In the genomic region with DNA sequence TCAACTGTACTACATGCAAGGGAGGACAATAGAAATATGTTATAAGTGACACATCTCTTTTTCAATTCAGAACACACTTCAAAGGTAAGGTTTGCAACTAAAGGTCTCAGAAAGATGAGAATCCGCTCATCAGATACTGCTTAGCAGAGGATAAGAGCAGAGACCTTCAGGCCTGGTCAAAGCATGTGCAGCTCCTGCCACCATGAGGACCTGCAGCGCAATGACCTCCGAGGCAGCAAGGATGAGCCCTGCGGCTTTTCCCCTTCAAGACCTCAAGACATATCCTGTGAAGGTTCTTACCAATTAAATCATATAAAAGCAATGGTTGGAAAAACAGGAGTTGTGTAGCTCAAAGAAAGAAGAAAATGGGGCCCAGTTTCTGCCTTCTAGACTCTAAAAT, we compare ENCODE assay signal across 10 cellular contexts.
A peak's percentile ranks its signal among the peaks of the same experiment; 100 is the strongest.
DNase-seq lines count a peak whose midpoint lies in the region; ATAC-seq and TF ChIP-seq lines count a peak whose summit lies in the region.
"Had no signal": no experiment of that assay in that cellular context is flagged by ENCODE, and none has a peak within 500 bp of the region (broad histone marks: within the 10 kb centered on the region; RNA-seq: fewer than 3 reads in every experiment).

No MANE protein-coding gene starts in this region.

- H3K9me3 ChIP-seq in OCI-LY7 (ENCODE audit: low read length) (no peaks in the 10 kb centered on the region), hepatocyte (ENCODE audit: low read depth) (no peaks in the 10 kb centered on the region)

- no peak overlapping the region for H3K27ac ChIP-seq in OCI-LY7 (ENCODE audit: low read depth, low read length, poor library complexity, severe bottlenecking)
- no peak overlapping the region for H3K27ac ChIP-seq in hepatocyte

- WGBS in hepatocyte (ENCODE audit: low lambda C conversion rate, missing lambda C conversion rate) = 52% methylated on average over 4 of the region's 4 CpGs

- H3K4me1 ChIP-seq in OCI-LY7 (ENCODE audit: insufficient read depth, low read length, poor library complexity, severe bottlenecking) (no peaks in the 10 kb centered on the region), hepatocyte (ENCODE audit: insufficient read depth) (no peaks in the 10 kb centered on the region)

- H3K4me2 ChIP-seq in OCI-LY7 (ENCODE audit: low read length) = no peak overlapping the region
- no peak overlapping the region for H3K4me2 ChIP-seq in hepatocyte

- ATAC-seq in GM19467 (IDR thresholded peaks at IDR 0.05; ENCODE audit: unreplicated experiment) = no peak

- no peaks in the 10 kb centered on the region for H3K27me3 ChIP-seq in H7 (ENCODE audit: control insufficient read depth, insufficient read depth, low read length)
- no peaks in the 10 kb centered on the region for H3K27me3 ChIP-seq in hepatocyte

- POLR2A ChIA-PET in OCI-LY7 (lab: Charles Lee) = interaction anchor here (0.6 kb wide), 1 partner anchor 653 kb away, joined by 3 read pairs; no protein-coding TSS in a partner anchor

- no peaks in the 10 kb centered on the region for H3K9me2 ChIP-seq in OCI-LY7 (ENCODE audit: insufficient read depth, low read length)
- H3K9me2 ChIP-seq in hepatocyte (replicated peaks; ENCODE audit: insufficient read depth) = no peaks in the 10 kb centered on the region

- intact Hi-C loops in OCI-LY7 (cut with micrococcal nuclease; ENCODE audit: unreplicated experiment) = no loop called here

- H2AFZ ChIP-seq in OCI-LY7 (ENCODE audit: low read length) (no peak overlapping the region), hepatocyte (no peak overlapping the region)

- peak; percentile 27; the same call in 1 of the 2 replicates for TF ChIP-seq CTCF in OCI-LY7 (conservative IDR thresholded peaks at IDR 0.05; ENCODE audit: low read length)
- TF ChIP-seq CTCF in hepatocyte (IDR thresholded peaks at IDR 0.05; ENCODE audit: poor library complexity) = peak; percentile 42

- peak; percentile 5 for DNase-seq in COR-L47 (lab: John Stamatoyannopoulos, UW)
- peak; percentile 26 for DNase-seq in H7
- no peak for DNase-seq in OCI-LY7 (ENCODE audit: low spot score)
- DNase-seq in hepatocyte (ENCODE audit: low spot score) = peak; percentile 19
- DNase-seq in DMS153 (lab: John Stamatoyannopoulos, UW) = no peak
- DNase-seq in OCI-M2 (lab: John Stamatoyannopoulos, UW; ENCODE audit: unreplicated experiment) = no peak
- DNase-seq in COLO668 (lab: John Stamatoyannopoulos, UW; ENCODE audit: unreplicated experiment) = no peak
- DNase-seq: activated CD4-positive, alpha-beta memory T cell treated with anti-CD3 and anti-CD28 coated beads, Interleukin-2, amount 10 ng/mL, durations not matched to agents 7 days and 5 days; NCI-H2029 treated with DMSO at 0.1 percent for 48 hours had no signal

- BruUV-seq in OCI-LY7 (replicated peaks; lab: Mats Ljungman, UMichigan) = no TSS peak

- CTCF ChIA-PET in OCI-LY7 (lab: Charles Lee; ENCODE audit: unreplicated experiment) = no interaction called here

- H3K36me3 ChIP-seq in H7 (replicated peaks; ENCODE audit: control insufficient read depth, insufficient read depth, low read length) (no peaks in the 10 kb centered on the region), OCI-LY7 (ENCODE audit: insufficient read depth, low read length) (no peaks in the 10 kb centered on the region), hepatocyte (replicated peaks; ENCODE audit: insufficient read depth, low read depth) (no peaks in the 10 kb centered on the region)

- no peaks in the 10 kb centered on the region for H4K20me1 ChIP-seq in OCI-LY7 (ENCODE audit: insufficient read depth, low read length)
- no peaks in the 10 kb centered on the region for H4K20me1 ChIP-seq in hepatocyte (ENCODE audit: insufficient read depth, poor library complexity, severe bottlenecking)

- H3K79me2 ChIP-seq in OCI-LY7 (ENCODE audit: insufficient read depth, low read depth, low read length) (no peaks in the 10 kb centered on the region), hepatocyte (no peaks in the 10 kb centered on the region)

- H3K4me3 ChIP-seq in H7 (ENCODE audit: insufficient read depth, low read depth, low read length) = no peak overlapping the region
- H3K4me3 ChIP-seq in OCI-LY7 (ENCODE audit: low read depth, low read length, poor library complexity, severe bottlenecking) = no peak overlapping the region
- no peak overlapping the region for H3K4me3 ChIP-seq in hepatocyte

Comparison
In these comparisons a context has a peak if more than half of its experiments do, and no peak if none do; other contexts are left out.
1. DNase-seq: peak in COR-L47 (single experiment), H7 (single experiment) and hepatocyte (single experiment); none in OCI-LY7 (single experiment), DMS153 (single experiment), OCI-M2 (single experiment) and COLO668 (single experiment).